In genomic region chr19:57248646-57249045, GRCh38 we compare ENCODE assay signal across 32 cellular contexts. TPM values are rescaled to one million over a fixed set of nuclear protein-coding genes. Genes with fewer than 3 reads are reported as not detected.
"Had no signal": no experiment of that assay in that cellular context is flagged by ENCODE, and none has a peak within 500 bp of the region (broad histone marks: within the 10 kb centered on the region; RNA-seq: fewer than 3 reads in every experiment).

No MANE protein-coding gene starts in this region.

- H3K4me1 Mint-ChIP-seq: activated naive CD4-positive, alpha-beta T cell treated with anti-CD3 and anti-CD28 coated beads, Interleukin-2, amount 10 ng/mL, durations not matched to agents 7 days and 5 days had no signal

- DNase-seq: activated B cell treated with CpG ODN at 0.5 μM for 24 hours; activated CD4-positive, alpha-beta memory T cell treated with anti-CD3 and anti-CD28 coated beads for 36 hours; activated CD4-positive, alpha-beta T cell treated with anti-CD3 and anti-CD28 coated beads for 4 hours; activated CD4-positive, alpha-beta T cell treated with anti-CD3 and anti-CD28 coated beads, Interleukin-2, amount 50 U/mL, for 1 hour; activated CD4-positive, CD25-positive, alpha-beta regulatory T cell treated with anti-CD3 and anti-CD28 coated beads, Interleukin-2, amount 50 U/mL, for 72 hours; activated effector memory CD4-positive, alpha-beta T cell treated with Interleukin-2 at 50 U/mL for 16 hours; activated naive CD4-positive, alpha-beta T cell treated with anti-CD3 and anti-CD28 coated beads, Interleukin-2, amount 10 ng/mL, durations not matched to agents 7 days and 5 days; activated naive CD8-positive, alpha-beta T cell treated with anti-CD3 and anti-CD28 coated beads, Interleukin-2, amount 50 U/mL, for 24 hours; activated T-cell treated with anti-CD3 and anti-CD28 coated beads for 4 hours; activated T-cell treated with anti-CD3 and anti-CD28 coated beads, Interleukin-2, amount 50 U/mL, for 48 hours; anterior cingulate cortex; brain microvascular endothelial cell; Kasumi-1; KG1; MG63; NCI-H1048; NCI-H1105 treated with DMSO at 0.1 percent for 48 hours; NCI-H1436; NCI-H1694; NCI-H1930; NCI-H2081 treated with DMSO at 0.1 percent for 48 hours; NCI-H226; NCI-H524 treated with DMSO at 0.1 percent for 48 hours; SHP77 treated with DMSO at 0.1 percent for 48 hours; SK-N-SH; T-cell; T-helper 17 cell had no signal

- H3K9me3 Mint-ChIP-seq: activated B cell treated with CpG ODN at 0.5 μM for 24 hours; central memory CD8-positive, alpha-beta T cell had no signal

- H3K27me3 ChIP-seq: brain microvascular endothelial cell, MG63, SJSA1 had no signal

- H3K4me1 ChIP-seq: SJSA1 had no signal

- H3K27ac ChIP-seq: brain microvascular endothelial cell, SJSA1, VCaP had no signal

- H3K4me3 Mint-ChIP-seq: activated B cell treated with CpG ODN at 0.5 μM for 24 hours; activated CD4-positive, alpha-beta memory T cell treated with anti-CD3 and anti-CD28 coated beads for 36 hours; activated naive CD4-positive, alpha-beta T cell treated with anti-CD3 and anti-CD28 coated beads, Interleukin-2, amount 10 ng/mL, durations not matched to agents 7 days and 5 days; activated naive CD8-positive, alpha-beta T cell; activated naive CD8-positive, alpha-beta T cell treated with anti-CD3 and anti-CD28 coated beads, Interleukin-2, amount 50 U/mL, for 24 hours; central memory CD8-positive, alpha-beta T cell; T-cell; T-helper 17 cell had no signal

- H3K27ac Mint-ChIP-seq: activated B cell treated with CpG ODN at 0.5 μM for 24 hours; activated CD4-positive, alpha-beta memory T cell treated with anti-CD3 and anti-CD28 coated beads for 36 hours; activated naive CD4-positive, alpha-beta T cell treated with anti-CD3 and anti-CD28 coated beads, Interleukin-2, amount 10 ng/mL, durations not matched to agents 7 days and 5 days; activated naive CD8-positive, alpha-beta T cell; activated naive CD8-positive, alpha-beta T cell treated with anti-CD3 and anti-CD28 coated beads, Interleukin-2, amount 50 U/mL, for 24 hours; T-cell; T-helper 17 cell had no signal

- H3K9me3 ChIP-seq: MG63, SJSA1, SK-N-SH had no signal

- H3K4me2 ChIP-seq: SK-N-SH had no signal

- H3K27me3 Mint-ChIP-seq: activated B cell treated with CpG ODN at 0.5 μM for 24 hours; activated CD4-positive, alpha-beta memory T cell treated with anti-CD3 and anti-CD28 coated beads for 36 hours; activated naive CD4-positive, alpha-beta T cell treated with anti-CD3 and anti-CD28 coated beads, Interleukin-2, amount 10 ng/mL, durations not matched to agents 7 days and 5 days; activated naive CD8-positive, alpha-beta T cell; activated naive CD8-positive, alpha-beta T cell treated with anti-CD3 and anti-CD28 coated beads, Interleukin-2, amount 50 U/mL, for 24 hours; central memory CD8-positive, alpha-beta T cell; T-cell; T-helper 17 cell had no signal

- H3K9ac ChIP-seq: SK-N-SH had no signal

- H3K4me3 ChIP-seq: MG63, SJSA1 had no signal

RNA-seq across cellular contexts. Expression of gene AURKC, which starts 17.8 kb away (rescaled TPM):
- total RNA-seq: NCI-H460 had no signal
